ENCODE assay signal across 8 cellular contexts in the genomic region with DNA sequence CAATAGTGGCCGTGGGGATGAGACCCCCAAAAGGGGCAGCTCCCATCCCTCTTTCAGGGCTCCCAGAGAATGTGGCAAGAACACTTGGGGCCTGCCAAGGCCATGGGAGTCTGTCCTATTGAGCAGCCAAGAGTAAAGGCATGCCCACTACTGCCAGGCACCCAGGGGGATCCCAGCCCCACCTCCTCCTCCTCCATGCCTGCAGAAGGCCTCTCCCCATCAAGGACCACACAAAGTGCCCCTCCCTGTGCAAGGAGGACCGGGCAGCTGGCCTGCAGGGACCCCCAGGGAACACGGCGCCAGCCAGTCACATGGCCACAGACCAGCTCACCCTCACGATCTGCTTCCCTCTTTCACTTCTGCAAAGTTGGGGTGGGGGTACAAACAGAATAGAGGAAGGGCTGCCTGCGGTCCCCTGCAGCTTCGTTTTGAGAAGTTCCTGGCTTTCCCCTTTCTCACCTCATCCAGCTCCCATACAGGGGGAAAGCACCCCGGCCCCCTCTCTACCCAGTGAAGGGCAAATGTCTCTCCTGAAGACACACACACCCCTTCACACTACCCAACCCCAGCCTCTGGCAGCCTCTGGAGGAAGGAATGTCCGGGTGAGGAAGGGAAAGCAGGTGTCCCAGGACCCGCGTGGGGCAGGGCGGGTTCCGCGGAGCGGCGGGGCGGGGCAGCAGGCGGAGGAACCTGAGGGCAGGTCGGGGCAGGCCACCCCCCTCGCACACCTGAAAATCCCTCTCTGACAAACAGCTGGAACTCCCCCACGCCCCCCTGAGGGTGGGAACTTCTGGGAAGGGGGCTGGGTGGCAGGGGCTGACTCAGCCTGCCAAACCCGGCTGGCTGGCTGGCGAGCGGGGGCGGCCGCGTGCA. TPM values are rescaled to one million over a fixed set of nuclear protein-coding genes. Genes with fewer than 3 reads are reported as not detected.
A peak's percentile ranks its signal among the peaks of the same experiment; 100 is the strongest.
DNase-seq lines count a peak whose midpoint lies in the region; ATAC-seq and TF ChIP-seq lines count a peak whose summit lies in the region.

No MANE protein-coding gene starts in this region.

- peaks cover 30% of the 10 kb centered on the region for H3K36me3 Mint-ChIP-seq in activated T-helper 1 cell treated with anti-CD3 and anti-CD28 coated beads, Interleukin-12 subunit alpha, Interleukin-12 subunit beta, Interleukin-2, Interleukin-4 antibody, amounts not matched to agents 30 ng/mL and 10 ng/mL and 1 ng/mL, durations not matched to agents 14 hours and 24 hours and 36 hours (ENCODE audit: low read depth)

- peaks cover 56% of the 10 kb centered on the region for H3K4me1 Mint-ChIP-seq in activated T-helper 1 cell treated with anti-CD3 and anti-CD28 coated beads, Interleukin-12 subunit alpha, Interleukin-12 subunit beta, Interleukin-2, Interleukin-4 antibody, amounts not matched to agents 30 ng/mL and 10 ng/mL and 1 ng/mL, durations not matched to agents 14 hours and 24 hours and 36 hours (ENCODE audit: low read depth)

- intact Hi-C loops in activated T-helper 1 cell treated with anti-CD3 and anti-CD28 coated beads, Interleukin-12 subunit alpha, Interleukin-12 subunit beta, Interleukin-2, Interleukin-4 antibody, amounts not matched to agents 30 ng/mL and 10 ng/mL and 1 ng/mL, durations not matched to agents 14 hours and 24 hours and 36 hours (cut with micrococcal nuclease), result loop anchor here (2.0 kb wide), 1 partner anchor 18 kb away; a partner anchor contains a TSS

- peaks cover 8 to 66% (median 28%) of the 10 kb centered on the region in 4 donors for H3K4me1 ChIP-seq in Peyer's patch
- H3K4me1 ChIP-seq in neuronal stem cell (ENCODE audit: control insufficient read depth in 2 of 2, insufficient read depth in 1 of 2, low read depth in 1 of 2, low read length in 2 of 2), result peaks cover 15 to 27% of the 10 kb centered on the region in 2 donors
- peaks cover 40 to 57% of the 10 kb centered on the region in 2 donors for H3K4me1 ChIP-seq in thoracic aorta (ENCODE audit: control insufficient read depth in 1 of 2, low read depth in 2 of 2)

- H2BK12ac ChIP-seq in neuronal stem cell (ENCODE audit: low read length), result no peak overlapping the region

- no peak for TF ChIP-seq POLR2A in Peyer's patch (IDR thresholded peaks at IDR 0.05)

- H3K27ac ChIP-seq in Peyer's patch, result peak overlapping the region; percentile 86 to 99 (median 96)
- no peak overlapping the region for H3K27ac ChIP-seq in neuronal stem cell (replicated peaks; ENCODE audit: low read length)
- peak overlapping the region; percentile 90 to 92 for H3K27ac ChIP-seq in thoracic aorta

- no peak overlapping the region for H2BK15ac ChIP-seq in neuronal stem cell (ENCODE audit: low read length)

- no peak overlapping the region for H4K8ac ChIP-seq in neuronal stem cell (ENCODE audit: low read depth, low read length)

- peak overlapping the region; percentile 94 for H3K27ac Mint-ChIP-seq in activated T-helper 1 cell treated with anti-CD3 and anti-CD28 coated beads, Interleukin-12 subunit alpha, Interleukin-12 subunit beta, Interleukin-2, Interleukin-4 antibody, amounts not matched to agents 30 ng/mL and 10 ng/mL and 1 ng/mL, durations not matched to agents 14 hours and 24 hours and 36 hours

- H2AK5ac ChIP-seq in neuronal stem cell (ENCODE audit: low read depth, low read length), result no peak overlapping the region

- H3K36me3 ChIP-seq in Peyer's patch (peaks cover 0 to 22% (median 0%) of the 10 kb centered on the region in 3 donors), neuronal stem cell (replicated peaks in 1 of 2; ENCODE audit: control insufficient read depth in 2 of 2, insufficient read depth in 2 of 2, low read length in 2 of 2) (peaks cover 16 to 33% of the 10 kb centered on the region in 2 donors), thoracic aorta (peaks cover 21% of the 10 kb centered on the region)

- peak overlapping the region; percentile 97 for H3K4me2 ChIP-seq in neuronal stem cell (ENCODE audit: insufficient read depth, low read length, poor library complexity, severe bottlenecking)

- H3K4me3 Mint-ChIP-seq in activated T-helper 1 cell treated with anti-CD3 and anti-CD28 coated beads, Interleukin-12 subunit alpha, Interleukin-12 subunit beta, Interleukin-2, Interleukin-4 antibody, amounts not matched to agents 30 ng/mL and 10 ng/mL and 1 ng/mL, durations not matched to agents 14 hours and 24 hours and 36 hours, result peak overlapping the region; percentile 98

- H2BK5ac ChIP-seq in neuronal stem cell (ENCODE audit: low read length), result peak overlapping the region; percentile 80

- peak overlapping the region; percentile 24 for H3K18ac ChIP-seq in neuronal stem cell (ENCODE audit: low read length)

- peak overlapping the region; percentile 90 to 98 (median 92) for H3K4me3 ChIP-seq in Peyer's patch
- peak overlapping the region; percentile 85 for H3K4me3 ChIP-seq in fibroblast of villous mesenchyme (ENCODE audit: low read depth, low read length)
- H3K4me3 ChIP-seq in neuronal stem cell (ENCODE audit: low read length in 2 of 2), result peak overlapping the region; percentile 73 to 75
- H3K4me3 ChIP-seq in thoracic aorta, result peak overlapping the region; percentile 96

- H3K79me1 ChIP-seq in neuronal stem cell (ENCODE audit: low read depth, low read length), result peaks cover 19% of the 10 kb centered on the region

- H3K23ac ChIP-seq in neuronal stem cell (ENCODE audit: low read depth, low read length, poor library complexity), result peak overlapping the region; percentile 29

- ATAC-seq in GM18498 (IDR thresholded peaks at IDR 0.05; ENCODE audit: unreplicated experiment) (peak; percentile 34), HG03025 (IDR thresholded peaks at IDR 0.05; ENCODE audit: low FRiP score, unreplicated experiment) (peak; percentile 24), thoracic aorta (ENCODE audit: insufficient number of reproducible peaks, low FRiP score, low read depth) (no peak), GM19324 (IDR thresholded peaks at IDR 0.05; ENCODE audit: low FRiP score, unreplicated experiment) (no peak)

- H3K9ac ChIP-seq in neuronal stem cell (ENCODE audit: low read depth, low read length, poor library complexity), result peak overlapping the region; percentile 74

- H4K91ac ChIP-seq in neuronal stem cell (ENCODE audit: low read depth, low read length, poor library complexity), result no peak overlapping the region

- H3K4ac ChIP-seq in neuronal stem cell (ENCODE audit: low read length), result no peak overlapping the region

- no peak overlapping the region for H3K14ac ChIP-seq in neuronal stem cell (ENCODE audit: low read length)

- no peak overlapping the region for H2AFZ ChIP-seq in neuronal stem cell (ENCODE audit: low read length)

- WGBS in neuronal stem cell (ENCODE audit: extremely low coverage in 2 of 2, insufficient read length in 2 of 2, insufficient replicate concordance in 1 of 2), 2 donors, result no CpG with 5 or more reads among the region's 27 CpGs

- H3K9me3 ChIP-seq in Peyer's patch, result no peaks in the 10 kb centered on the region
- H3K9me3 ChIP-seq in neuronal stem cell (replicated peaks in 1 of 2; ENCODE audit: control insufficient read depth in 2 of 2, insufficient read depth in 1 of 2, low read depth in 1 of 2, low read length in 2 of 2), result no peaks in the 10 kb centered on the region
- no peaks in the 10 kb centered on the region for H3K9me3 ChIP-seq in thoracic aorta

- DNase-seq in Peyer's patch, result peak; percentile 87 to 90 (median 89)
- peak; percentile 55 for DNase-seq in activated T-helper 1 cell treated with anti-CD3 and anti-CD28 coated beads, Interleukin-12 subunit alpha, Interleukin-12 subunit beta, Interleukin-2, Interleukin-4 antibody, amounts not matched to agents 30 ng/mL and 10 ng/mL and 1 ng/mL, durations not matched to agents 14 hours and 24 hours and 36 hours (ENCODE audit: low spot score)
- DNase-seq in fibroblast of villous mesenchyme (ENCODE audit: low read depth), result no peak
- DNase-seq in neuronal stem cell (ENCODE audit: low spot score), result no peak
- peak; percentile 54 for DNase-seq in thoracic aorta (ENCODE audit: low spot score)

- H3K27me3 Mint-ChIP-seq in activated T-helper 1 cell treated with anti-CD3 and anti-CD28 coated beads, Interleukin-12 subunit alpha, Interleukin-12 subunit beta, Interleukin-2, Interleukin-4 antibody, amounts not matched to agents 30 ng/mL and 10 ng/mL and 1 ng/mL, durations not matched to agents 14 hours and 24 hours and 36 hours (ENCODE audit: insufficient read depth), result no peaks in the 10 kb centered on the region

- H3K9me3 Mint-ChIP-seq in activated T-helper 1 cell treated with anti-CD3 and anti-CD28 coated beads, Interleukin-12 subunit alpha, Interleukin-12 subunit beta, Interleukin-2, Interleukin-4 antibody, amounts not matched to agents 30 ng/mL and 10 ng/mL and 1 ng/mL, durations not matched to agents 14 hours and 24 hours and 36 hours, result no peaks in the 10 kb centered on the region

- H3K27me3 ChIP-seq in Peyer's patch (no peaks in the 10 kb centered on the region), neuronal stem cell (ENCODE audit: control insufficient read depth in 3 of 3, insufficient read depth in 3 of 3, low read depth in 1 of 3, low read length in 3 of 3) (no peaks in the 10 kb centered on the region), thoracic aorta (replicated peaks; ENCODE audit: insufficient read depth) (no peaks in the 10 kb centered on the region)

- TF ChIP-seq CTCF in Peyer's patch (IDR thresholded peaks at IDR 0.05) (peak in 3 of 6 experiments; percentile 31 to 40 (median 39)), fibroblast of villous mesenchyme (IDR thresholded peaks at IDR 0.05; ENCODE audit: insufficient read depth, low read depth, low read length) (peak; percentile 34), thoracic aorta (IDR thresholded peaks at IDR 0.05) (no peak)

- no peak overlapping the region for H2BK120ac ChIP-seq in neuronal stem cell (ENCODE audit: low read depth, low read length)

RNA-seq across cellular contexts. Expression of a gene that starts 2.0 kb away (rescaled TPM):
- total RNA-seq in Peyer's patch (10 to 100 TPM; 18.0 to 40.4 (median 32.9) TPM), fibroblast of villous mesenchyme (38.7 and 47.1 TPM in 2 replicates), thoracic aorta (10 to 100 TPM; 53.3 to 67.1 TPM)
- total RNA-seq in activated T-helper 1 cell treated with anti-CD3 and anti-CD28 coated beads, Interleukin-12 subunit alpha, Interleukin-12 subunit beta, Interleukin-2, Interleukin-4 antibody, amounts not matched to agents 30 ng/mL and 10 ng/mL and 1 ng/mL, durations not matched to agents 14 hours and 24 hours and 36 hours, result 97.1 and 101 TPM in 2 replicates
- 19.8 TPM for polyA plus RNA-seq in neuronal stem cell (2013, experiment 1 of 2)
- 19.4 TPM for polyA plus RNA-seq in neuronal stem cell (2013, experiment 2 of 2)

RNA-seq across cellular contexts. Expression of a gene that starts 17.3 kb away (rescaled TPM):
- total RNA-seq in Peyer's patch, result 1 to 10 TPM in 3 of 4 donors, not detected in 1; 2.9 to 3.5 (median 3.5) TPM
- 0.32 and 0.49 TPM in 2 replicates for total RNA-seq in activated T-helper 1 cell treated with anti-CD3 and anti-CD28 coated beads, Interleukin-12 subunit alpha, Interleukin-12 subunit beta, Interleukin-2, Interleukin-4 antibody, amounts not matched to agents 30 ng/mL and 10 ng/mL and 1 ng/mL, durations not matched to agents 14 hours and 24 hours and 36 hours
- total RNA-seq in fibroblast of villous mesenchyme, result 0.32 TPM in 1 of 2 replicates, not detected in the other
- polyA plus RNA-seq in neuronal stem cell (2013, experiment 1 of 2), result 0.57 TPM
- polyA plus RNA-seq in neuronal stem cell (2013, experiment 2 of 2), result 0.35 TPM
- 100 to 1,000 TPM in 1 of 2 donors, 10 to 100 TPM in 1; 95.5 to 158 TPM for total RNA-seq in thoracic aorta

RNA-seq across cellular contexts. Expression of a gene that starts 18.5 kb away (rescaled TPM):
- 1 to 10 TPM in 2 of 4 donors, under 1 TPM in 2; 0.53 to 2.5 (median 1.0) TPM for total RNA-seq in Peyer's patch
- total RNA-seq in activated T-helper 1 cell treated with anti-CD3 and anti-CD28 coated beads, Interleukin-12 subunit alpha, Interleukin-12 subunit beta, Interleukin-2, Interleukin-4 antibody, amounts not matched to agents 30 ng/mL and 10 ng/mL and 1 ng/mL, durations not matched to agents 14 hours and 24 hours and 36 hours, result 1.6 and 3.6 TPM in 2 replicates
- 4.7 and 5.8 TPM in 2 replicates for total RNA-seq in fibroblast of villous mesenchyme
- 31.6 TPM for polyA plus RNA-seq in neuronal stem cell (2013, experiment 1 of 2)
- polyA plus RNA-seq in neuronal stem cell (2013, experiment 2 of 2), result 33.4 TPM
- 10 to 100 TPM in 1 of 2 donors, 1 to 10 TPM in 1; 9.7 to 11.5 TPM for total RNA-seq in thoracic aorta

RNA-seq across cellular contexts. Expression of a gene that starts 53.0 kb away (rescaled TPM):
- total RNA-seq in Peyer's patch (100 to 1,000 TPM in 1 of 4 donors, 10 to 100 TPM in 3; 11.3 to 287 (median 31.9) TPM), fibroblast of villous mesenchyme (2,749 and 5,894 TPM in 2 replicates), thoracic aorta (100 to 1,000 TPM; 261 to 270 TPM)
- total RNA-seq in activated T-helper 1 cell treated with anti-CD3 and anti-CD28 coated beads, Interleukin-12 subunit alpha, Interleukin-12 subunit beta, Interleukin-2, Interleukin-4 antibody, amounts not matched to agents 30 ng/mL and 10 ng/mL and 1 ng/mL, durations not matched to agents 14 hours and 24 hours and 36 hours, result 1.2 and 2.0 TPM in 2 replicates
- 17.9 TPM for polyA plus RNA-seq in neuronal stem cell (2013, experiment 1 of 2)
- polyA plus RNA-seq in neuronal stem cell (2013, experiment 2 of 2), result 18.4 TPM

RNA-seq across cellular contexts. Expression of a gene that starts 53.3 kb away (rescaled TPM):
- 100 to 1,000 TPM in 3 of 4 donors, 10 to 100 TPM in 1; 23.1 to 283 (median 164) TPM for total RNA-seq in Peyer's patch
- total RNA-seq in activated T-helper 1 cell treated with anti-CD3 and anti-CD28 coated beads, Interleukin-12 subunit alpha, Interleukin-12 subunit beta, Interleukin-2, Interleukin-4 antibody, amounts not matched to agents 30 ng/mL and 10 ng/mL and 1 ng/mL, durations not matched to agents 14 hours and 24 hours and 36 hours, result 13.7 and 16.9 TPM in 2 replicates
- total RNA-seq in fibroblast of villous mesenchyme, result 20.3 and 20.6 TPM in 2 replicates
- polyA plus RNA-seq in neuronal stem cell (2013, experiment 1 of 2), result 40.5 TPM
- 39.2 TPM for polyA plus RNA-seq in neuronal stem cell (2013, experiment 2 of 2)
- total RNA-seq in thoracic aorta, result 10 to 100 TPM; 35.5 to 74.9 TPM

Comparison
In these comparisons a context has a peak if more than half of its experiments do, and no peak if none do; other contexts are left out.
1. ATAC-seq: peak in GM18498 (single experiment) and HG03025 (single experiment); none in thoracic aorta (single experiment) and GM19324 (single experiment).
2. DNase-seq: peak in Peyer's patch (3 of 3), activated T-helper 1 cell treated with anti-CD3 and anti-CD28 coated beads, Interleukin-12 subunit alpha, Interleukin-12 subunit beta, Interleukin-2, Interleukin-4 antibody, amounts not matched to agents 30 ng/mL and 10 ng/mL and 1 ng/mL, durations not matched to agents 14 hours and 24 hours and 36 hours (single experiment) and thoracic aorta (single experiment); none in fibroblast of villous mesenchyme (single experiment) and neuronal stem cell (single experiment).
3. RNA of a gene that starts 17.3 kb away (total RNA-seq): 95.5 to 158 TPM in thoracic aorta; 2.9 to 3.5 TPM in Peyer's patch, 0.32 to 0.49 TPM in activated T-helper 1 cell treated with anti-CD3 and anti-CD28 coated beads, Interleukin-12 subunit alpha, Interleukin-12 subunit beta, Interleukin-2, Interleukin-4 antibody, amounts not matched to agents 30 ng/mL and 10 ng/mL and 1 ng/mL, durations not matched to agents 14 hours and 24 hours and 36 hours and 0.32 TPM in fibroblast of villous mesenchyme; every median in the first group is over 10 times any median in the second.
4. Peak in every context shown above with its lines, with median percentiles within 50 percentile points of each other: H3K4me3 ChIP-seq.